In the genomic region with DNA sequence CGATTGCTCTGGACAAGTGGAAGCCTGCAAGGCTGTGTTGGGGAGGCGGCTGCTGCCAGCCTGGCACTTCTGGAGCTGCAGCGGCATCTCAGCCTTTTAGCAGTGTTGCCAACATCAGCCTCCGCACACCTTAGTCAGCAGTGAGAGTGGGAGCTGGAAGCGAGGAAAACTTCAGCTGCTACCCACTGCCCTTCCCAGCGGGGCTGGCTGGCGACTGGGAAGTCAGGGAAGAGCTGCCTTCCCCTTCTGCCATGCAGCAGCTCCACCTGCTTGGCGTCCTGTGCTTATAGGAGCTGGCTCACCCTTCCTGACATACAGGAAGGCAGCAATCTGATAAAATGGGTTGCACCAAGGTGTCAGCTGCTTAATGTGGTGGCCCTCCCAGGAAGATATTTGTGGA, we compare ENCODE assay signal across 1 cellular context.
TF ChIP-seq lines count a peak whose summit lies in the region.

No MANE protein-coding gene starts in this region.

TF ChIP-seq in H1, 55 proteins besides CTCF, POLR2A, EP300 and RAD21 (continued from another document):
- no peak for TF ChIP-seq TAF7 (optimal IDR thresholded peaks at IDR 0.05; ENCODE audit: borderline replicate concordance, low read depth, low read length)
- TF ChIP-seq KDM5A (IDR thresholded peaks at IDR 0.05; ENCODE audit: low read length) = no peak
- TF ChIP-seq, protein P1, sequence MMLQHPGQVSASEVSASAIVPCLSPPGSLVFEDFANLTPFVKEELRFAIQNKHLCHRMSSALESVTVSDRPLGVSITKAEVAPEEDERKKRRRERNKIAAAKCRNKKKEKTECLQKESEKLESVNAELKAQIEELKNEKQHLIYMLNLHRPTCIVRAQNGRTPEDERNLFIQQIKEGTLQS (IDR thresholded peaks at IDR 0.05; ENCODE audit: insufficient read depth, low read depth, low read length) = no peak
- no peak for TF ChIP-seq GTF2F1 (IDR thresholded peaks at IDR 0.05; ENCODE audit: borderline replicate concordance, low read depth, low read length)
- no peak for TF ChIP-seq SIX5 (IDR thresholded peaks at IDR 0.05; ENCODE audit: low read depth, low read length)
- no peak for TF ChIP-seq NANOG (IDR thresholded peaks at IDR 0.05; ENCODE audit: insufficient read depth, low read depth, low read length, poor library complexity, severe bottlenecking)
- TF ChIP-seq POU5F1 (IDR thresholded peaks at IDR 0.05; ENCODE audit: low read depth, low read length) = no peak
- TF ChIP-seq, protein P2, sequence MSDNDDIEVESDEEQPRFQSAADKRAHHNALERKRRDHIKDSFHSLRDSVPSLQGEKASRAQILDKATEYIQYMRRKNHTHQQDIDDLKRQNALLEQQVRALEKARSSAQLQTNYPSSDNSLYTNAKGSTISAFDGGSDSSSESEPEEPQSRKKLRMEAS (IDR thresholded peaks at IDR 0.05) = no peak
- TF ChIP-seq RNF2 (IDR thresholded peaks at IDR 0.05; ENCODE audit: borderline replicate concordance, low read depth, low read length, missing control alignments, poor library complexity, severe bottlenecking) = no peak
- TF ChIP-seq SP4 (IDR thresholded peaks at IDR 0.05; ENCODE audit: low read length) = no peak
